1 cellular context compared by ENCODE assay signal in genomic region chr20:35542990-35543389, GRCh38.
TF ChIP-seq lines count a peak whose summit lies in the region.

No MANE protein-coding gene starts in this region.

TF ChIP-seq in endothelial cell of umbilical vein, 7 proteins besides CTCF, POLR2A, EP300 and RAD21:
- TF ChIP-seq FOS (IDR thresholded peaks at IDR 0.05; ENCODE audit: borderline replicate concordance, insufficient read depth, low read length) (no peak), EZH2 (IDR thresholded peaks at IDR 0.05; ENCODE audit: borderline replicate concordance, low read depth, low read length, severe bottlenecking) (no peak)
